ENCODE assay signal across 18 cellular contexts in genomic region chr3:37806505-37807291, GRCh38. TPM values are rescaled to one million over a fixed set of nuclear protein-coding genes. Genes with fewer than 3 reads are reported as not detected.
DNase-seq lines count a peak whose midpoint lies in the region; TF ChIP-seq lines count a peak whose summit lies in the region.
"Had no signal": no experiment of that assay in that cellular context is flagged by ENCODE, and none has a peak within 500 bp of the region (broad histone marks: within the 10 kb centered on the region; RNA-seq: fewer than 3 reads in every experiment).

No MANE protein-coding gene starts in this region.

- H3K9me3 ChIP-seq in right atrium auricular region (no peaks in the 10 kb centered on the region), neural progenitor cell (ENCODE audit: low read depth) (no peaks in the 10 kb centered on the region), suprapubic skin (no peaks in the 10 kb centered on the region)
- H3K9me3 ChIP-seq: gastroesophageal sphincter had no signal

- H4K20me1 ChIP-seq in neural progenitor cell (ENCODE audit: low read depth): peaks cover 6% of the 10 kb centered on the region

- no peak for TF ChIP-seq EP300 in suprapubic skin (IDR thresholded peaks at IDR 0.05)

- H3K27ac Mint-ChIP-seq in neural progenitor cell: no peak overlapping the region
- H3K27ac Mint-ChIP-seq: activated T-helper 1 cell treated with anti-CD3 and anti-CD28 coated beads, Interleukin-12 subunit alpha, Interleukin-12 subunit beta, Interleukin-2, Interleukin-4 antibody, amounts not matched to agents 30 ng/mL and 10 ng/mL and 1 ng/mL, durations not matched to agents 14 hours and 24 hours and 36 hours; T-helper 2 cell treated with Interferon-gamma antibody and Interleukin-4, amounts not matched to agents 5 μg/mL and 100 μg/mL, for 36 hours had no signal

- peaks cover 11% of the 10 kb centered on the region for H3K27me3 Mint-ChIP-seq in neural progenitor cell (ENCODE audit: insufficient read depth, low read depth)

- DNase-seq in cardiac septum (ENCODE audit: low spot score) (peak; percentile 33), right atrium auricular region (ENCODE audit: low spot score) (no peak), dorsolateral prefrontal cortex (no peak), neural progenitor cell (ENCODE audit: low spot score) (peak; percentile 37), NCI-H1417 (lab: John Stamatoyannopoulos, UW) (no peak), suprapubic skin (ENCODE audit: low spot score in 2 of 2) (no peak), HCEC 1CT (no peak), Kasumi-1 (lab: John Stamatoyannopoulos, UW) (no peak)
- DNase-seq: ACHN; effector CD4-positive, alpha-beta T cell; NCI-H146; NCI-H2171 treated with DMSO at 0.1 percent for 48 hours; stimulated activated CD4-positive, alpha-beta T cell treated with anti-CD3 and anti-CD28 coated beads, Interleukin-2, amount 100 ng/mL, for 24 hours had no signal

- peak overlapping the region; percentile 32 for H3K4me2 ChIP-seq in neural progenitor cell

- H3K4me1 ChIP-seq in right atrium auricular region (peaks cover 0 to 29% of the 10 kb centered on the region in 2 donors), neural progenitor cell (peaks cover 16% of the 10 kb centered on the region), suprapubic skin (no peaks in the 10 kb centered on the region)

- intact Hi-C loops in cardiac septum (cut with DNase I) (no loop called here), dorsolateral prefrontal cortex (cut with DNase I) (no loop called here)

- H3K9me3 Mint-ChIP-seq in neural progenitor cell: no peaks in the 10 kb centered on the region
- H3K9me3 Mint-ChIP-seq: activated T-helper 1 cell treated with anti-CD3 and anti-CD28 coated beads, Interleukin-12 subunit alpha, Interleukin-12 subunit beta, Interleukin-2, Interleukin-4 antibody, amounts not matched to agents 30 ng/mL and 10 ng/mL and 1 ng/mL, durations not matched to agents 14 hours and 24 hours and 36 hours; T-helper 2 cell treated with Interferon-gamma antibody and Interleukin-4, amounts not matched to agents 5 μg/mL and 100 μg/mL, for 36 hours had no signal

- no peak for TF ChIP-seq POLR2A in suprapubic skin (IDR thresholded peaks at IDR 0.05)

- H3K27me3 ChIP-seq in right atrium auricular region (no peaks in the 10 kb centered on the region), dorsolateral prefrontal cortex (no peaks in the 10 kb centered on the region), neural progenitor cell (no peaks in the 10 kb centered on the region), suprapubic skin (no peaks in the 10 kb centered on the region)
- H3K27me3 ChIP-seq: gastroesophageal sphincter had no signal

- no peaks in the 10 kb centered on the region for H3K79me2 ChIP-seq in neural progenitor cell (ENCODE audit: low read depth)

- no peak overlapping the region for H3K9ac ChIP-seq in neural progenitor cell

- H3K36me3 Mint-ChIP-seq in neural progenitor cell: peaks cover 3% of the 10 kb centered on the region
- H3K36me3 Mint-ChIP-seq: CD14-positive monocyte had no signal

- H2AFZ ChIP-seq in neural progenitor cell (replicated peaks): no peak overlapping the region

- no peak overlapping the region for H3K27ac ChIP-seq in right atrium auricular region
- peak overlapping the region in 44 of 59 donors; percentile 3 to 82 (median 54) for H3K27ac ChIP-seq in dorsolateral prefrontal cortex
- H3K27ac ChIP-seq in neural progenitor cell: no peak overlapping the region
- no peak overlapping the region for H3K27ac ChIP-seq in suprapubic skin
- H3K27ac ChIP-seq: SK-N-MC had no signal

- WGBS in suprapubic skin: 94% methylated on average over 11 of the region's 11 CpGs

- peaks cover 24% of the 10 kb centered on the region for H3K4me1 Mint-ChIP-seq in neural progenitor cell

- H3K4me3 ChIP-seq in right atrium auricular region (no peak overlapping the region), dorsolateral prefrontal cortex (no peak overlapping the region), neural progenitor cell (no peak overlapping the region), suprapubic skin (no peak overlapping the region)
- H3K4me3 ChIP-seq: gastroesophageal sphincter, SK-N-MC had no signal

- no peaks in the 10 kb centered on the region for H3K36me3 ChIP-seq in right atrium auricular region
- H3K36me3 ChIP-seq in neural progenitor cell: no peaks in the 10 kb centered on the region
- H3K36me3 ChIP-seq in suprapubic skin: peaks cover 26% of the 10 kb centered on the region

- H3F3A ChIP-seq in neural progenitor cell (ENCODE audit: low read depth): peaks cover 4% of the 10 kb centered on the region

- TF ChIP-seq CTCF in right atrium auricular region (IDR thresholded peaks at IDR 0.05) (no peak), dorsolateral prefrontal cortex (IDR thresholded peaks at IDR 0.05 in 54 of 56, conservative IDR thresholded peaks at IDR 0.05 in 2 of 56; ENCODE audit: low read depth in 1 of 56, partially characterized antibody in 56 of 56) (no peak), neural progenitor cell (IDR thresholded peaks at IDR 0.05) (no peak), suprapubic skin (IDR thresholded peaks at IDR 0.05) (no peak)

- no peak overlapping the region for H3K4me3 Mint-ChIP-seq in neural progenitor cell
- H3K4me3 Mint-ChIP-seq: activated T-helper 1 cell treated with anti-CD3 and anti-CD28 coated beads, Interleukin-12 subunit alpha, Interleukin-12 subunit beta, Interleukin-2, Interleukin-4 antibody, amounts not matched to agents 30 ng/mL and 10 ng/mL and 1 ng/mL, durations not matched to agents 14 hours and 24 hours and 36 hours; CD14-positive monocyte; T-helper 2 cell treated with Interferon-gamma antibody and Interleukin-4, amounts not matched to agents 5 μg/mL and 100 μg/mL, for 36 hours had no signal

RNA-seq across cellular contexts. Expression of gene CTDSPL, which starts 55.0 kb away (rescaled TPM):
- total RNA-seq in cardiac septum (36.4 TPM), right atrium auricular region (10 to 100 TPM; 35.1 to 58.4 TPM), dorsolateral prefrontal cortex (10 to 100 TPM; 22.0 to 78.0 (median 36.6) TPM), neural progenitor cell (ENCODE audit: low replicate concordance) (36.9 and 43.0 TPM in 2 replicates), suprapubic skin (100 to 1,000 TPM in 3 of 4 donors, 10 to 100 TPM in 1; 78.9 to 130 (median 111) TPM)

Comparison
In these comparisons a context has a peak if more than half of its experiments do, and no peak if none do; other contexts are left out.
1. DNase-seq: peak in cardiac septum (single experiment) and neural progenitor cell (single experiment); none in right atrium auricular region (single experiment), dorsolateral prefrontal cortex (0 of 10), NCI-H1417 (0 of 3), suprapubic skin (0 of 2), HCEC 1CT (single experiment) and Kasumi-1 (0 of 2).
2. H3K27ac ChIP-seq: peak in dorsolateral prefrontal cortex (44 of 59); none in right atrium auricular region (0 of 2), neural progenitor cell (single experiment) and suprapubic skin (single experiment).